Comparison of ENCODE assay signal across 15 cellular contexts in genomic region chr2:167862296-167862695, GRCh38.
DNase-seq lines count a peak whose midpoint lies in the region; ATAC-seq and TF ChIP-seq lines count a peak whose summit lies in the region.
"Had no signal": no experiment of that assay in that cellular context is flagged by ENCODE, and none has a peak within 500 bp of the region (broad histone marks: within the 10 kb centered on the region; RNA-seq: fewer than 3 reads in every experiment).

No MANE protein-coding gene starts in this region.

- H3K4me3 ChIP-seq in iPS-20b (ENCODE audit: low read length) (peak overlapping the region; percentile 32; the same call in 1 of the 2 replicates), BE2C (ENCODE audit: low read depth, low read length) (no peak overlapping the region), prostate gland (no peak overlapping the region)
- H3K4me3 ChIP-seq: heart right ventricle, left lung, spleen had no signal

- H3K36me3 ChIP-seq in iPS-20b (ENCODE audit: insufficient read depth, low read depth, low read length) (peaks cover 10% of the 10 kb centered on the region; the same call in 1 of the 2 replicates), BE2C (no peaks in the 10 kb centered on the region), prostate gland (no peaks in the 10 kb centered on the region)
- H3K36me3 ChIP-seq: heart right ventricle, left lung, neutrophil, spleen had no signal

- TF ChIP-seq CTCF in BE2C (IDR thresholded peaks at IDR 0.05; ENCODE audit: low read depth, low read length) (no peak), prostate gland (IDR thresholded peaks at IDR 0.05) (no peak)

- DNase-seq in BE2C (no peak), NCI-H1694 (lab: John Stamatoyannopoulos, UW) (no peak), OCI-M2 (lab: John Stamatoyannopoulos, UW; ENCODE audit: unreplicated experiment) (no peak), prostate gland (ENCODE audit: low spot score) (no peak)
- DNase-seq: activated CD8-positive, alpha-beta memory T cell treated with anti-CD3 and anti-CD28 coated beads, Interleukin-2, amount 50 U/mL, for 48 hours; CD4-positive, CD25-positive, alpha-beta regulatory T cell; heart right ventricle; left lung; spleen had no signal

- H3K27ac ChIP-seq in iPS-20b (ENCODE audit: low read length), result peak overlapping the region; percentile 88
- no peak overlapping the region for H3K27ac ChIP-seq in prostate gland
- H3K27ac ChIP-seq: epithelial cell of prostate, heart right ventricle, left lung, neutrophil, spleen had no signal

- intact Hi-C loops in prostate gland (cut with DNase I), result no loop called here

- WGBS in prostate gland, result 93% methylated on average over 4 of the region's 4 CpGs

- no peaks in the 10 kb centered on the region for H3K27me3 ChIP-seq in iPS-20b (ENCODE audit: insufficient read depth, low read length)
- H3K27me3 ChIP-seq in BE2C, result no peaks in the 10 kb centered on the region
- no peaks in the 10 kb centered on the region for H3K27me3 ChIP-seq in prostate gland (replicated peaks; ENCODE audit: insufficient read depth)
- H3K27me3 ChIP-seq: heart right ventricle, left lung, neutrophil, spleen had no signal

- peak overlapping the region; percentile 46; the same call in 1 of the 2 replicates for H3K9ac ChIP-seq in iPS-20b (ENCODE audit: low read depth, low read length)

- ATAC-seq in GM19351 (IDR thresholded peaks at IDR 0.05; ENCODE audit: unreplicated experiment), result peak; percentile 12
- peak; percentile 11 for ATAC-seq in GM21825 (IDR thresholded peaks at IDR 0.05; ENCODE audit: unreplicated experiment)
- ATAC-seq in HG03432 (IDR thresholded peaks at IDR 0.05; ENCODE audit: unreplicated experiment), result peak; percentile 11
- ATAC-seq: heart right ventricle, left lung had no signal

- peaks cover 34% of the 10 kb centered on the region for H3K4me1 ChIP-seq in iPS-20b (ENCODE audit: insufficient read depth, low read length)
- H3K4me1 ChIP-seq in BE2C, result no peaks in the 10 kb centered on the region
- H3K4me1 ChIP-seq in prostate gland (replicated peaks), result no peaks in the 10 kb centered on the region
- H3K4me1 ChIP-seq: heart right ventricle, left lung, spleen had no signal

- H3K9me3 ChIP-seq in iPS-20b (ENCODE audit: insufficient read depth, low read depth, low read length), result peaks cover 14% of the 10 kb centered on the region; the same call in 1 of the 2 replicates
- H3K9me3 ChIP-seq in BE2C, result no peaks in the 10 kb centered on the region
- no peaks in the 10 kb centered on the region for H3K9me3 ChIP-seq in prostate gland
- H3K9me3 ChIP-seq: heart right ventricle, left lung, neutrophil, spleen had no signal

- TF ChIP-seq POLR2A in prostate gland (IDR thresholded peaks at IDR 0.05), result no peak
